Comparison of ENCODE assay signal across 10 cellular contexts in genomic region chr10:78362406-78363022, GRCh38.
DNase-seq lines count a peak whose midpoint lies in the region; ATAC-seq lines count a peak whose summit lies in the region.
"Had no signal": no experiment of that assay in that cellular context is flagged by ENCODE, and none has a peak within 500 bp of the region (broad histone marks: within the 10 kb centered on the region; RNA-seq: fewer than 3 reads in every experiment).

No MANE protein-coding gene starts in this region.

- no peaks in the 10 kb centered on the region for H3K27me3 Mint-ChIP-seq in activated CD4-positive, alpha-beta T cell treated with anti-CD3 and anti-CD28 coated beads, Interleukin-2, amount 10 ng/mL, durations not matched to agents 24 days and 14 days

- H3K36me3 ChIP-seq in SK-N-MC (ENCODE audit: insufficient read depth, low read length): no peaks in the 10 kb centered on the region
- H3K36me3 ChIP-seq: transverse colon had no signal

- H3K4me3 Mint-ChIP-seq in activated CD4-positive, alpha-beta T cell treated with anti-CD3 and anti-CD28 coated beads, Interleukin-2, amount 10 ng/mL, durations not matched to agents 24 days and 14 days: peak overlapping the region; percentile 60
- H3K4me3 Mint-ChIP-seq: activated B cell treated with CpG ODN at 0.5 μM for 24 hours had no signal

- H3K9ac ChIP-seq in SK-N-MC (ENCODE audit: insufficient read length): no peak overlapping the region

- H3K9me3 Mint-ChIP-seq in activated CD4-positive, alpha-beta T cell treated with anti-CD3 and anti-CD28 coated beads, Interleukin-2, amount 10 ng/mL, durations not matched to agents 24 days and 14 days: no peaks in the 10 kb centered on the region
- H3K9me3 Mint-ChIP-seq: activated B cell treated with CpG ODN at 0.5 μM for 24 hours had no signal

- H3K36me3 Mint-ChIP-seq in activated CD4-positive, alpha-beta T cell treated with anti-CD3 and anti-CD28 coated beads, Interleukin-2, amount 10 ng/mL, durations not matched to agents 24 days and 14 days (ENCODE audit: low read depth): no peaks in the 10 kb centered on the region

- peak; percentile 68 for DNase-seq in activated CD4-positive, alpha-beta T cell treated with anti-CD3 and anti-CD28 coated beads, Interleukin-2, amount 10 ng/mL, durations not matched to agents 24 days and 14 days
- DNase-seq in activated CD4-positive, alpha-beta T cell treated with anti-CD3 and anti-CD28 coated beads, Interleukin-2, amount 50 U/mL, for 1 hour: no peak
- no peak for DNase-seq in SK-N-MC (ENCODE audit: low read depth, low spot score)
- DNase-seq in foreskin melanocyte: peak; percentile 68
- peak; percentile 8 for DNase-seq in pulmonary artery endothelial cell (ENCODE audit: low read depth, low spot score)
- DNase-seq in DMS153 (lab: John Stamatoyannopoulos, UW): no peak
- no peak for DNase-seq in T-helper 9 cell
- DNase-seq: activated B cell treated with CpG ODN at 0.5 μM for 24 hours, transverse colon had no signal

- peak overlapping the region; percentile 85 for H3K27ac Mint-ChIP-seq in activated CD4-positive, alpha-beta T cell treated with anti-CD3 and anti-CD28 coated beads, Interleukin-2, amount 10 ng/mL, durations not matched to agents 24 days and 14 days
- H3K27ac Mint-ChIP-seq: activated B cell treated with CpG ODN at 0.5 μM for 24 hours had no signal

- peak overlapping the region; percentile 77 for H3K27ac ChIP-seq in SK-N-MC
- H3K27ac ChIP-seq: transverse colon had no signal

- intact Hi-C loops in activated CD4-positive, alpha-beta T cell treated with anti-CD3 and anti-CD28 coated beads, Interleukin-2, amount 10 ng/mL, durations not matched to agents 24 days and 14 days (cut with micrococcal nuclease): no loop called here

- no peak for ATAC-seq in GM19467 (IDR thresholded peaks at IDR 0.05; ENCODE audit: unreplicated experiment)

- H3K9me3 ChIP-seq in SK-N-MC (ENCODE audit: low read depth, low read length): no peaks in the 10 kb centered on the region
- H3K9me3 ChIP-seq: transverse colon had no signal

- peaks cover 12% of the 10 kb centered on the region for H3K4me1 Mint-ChIP-seq in activated CD4-positive, alpha-beta T cell treated with anti-CD3 and anti-CD28 coated beads, Interleukin-2, amount 10 ng/mL, durations not matched to agents 24 days and 14 days
- H3K4me1 Mint-ChIP-seq: activated B cell treated with CpG ODN at 0.5 μM for 24 hours had no signal

- no peak overlapping the region for H3K4me3 ChIP-seq in SK-N-MC
- H3K4me3 ChIP-seq: transverse colon had no signal

Comparison
In these comparisons a context has a peak if more than half of its experiments do, and no peak if none do; other contexts are left out.
1. DNase-seq: peak in activated CD4-positive, alpha-beta T cell treated with anti-CD3 and anti-CD28 coated beads, Interleukin-2, amount 10 ng/mL, durations not matched to agents 24 days and 14 days (single experiment), foreskin melanocyte (single experiment) and pulmonary artery endothelial cell (single experiment); none in activated CD4-positive, alpha-beta T cell treated with anti-CD3 and anti-CD28 coated beads, Interleukin-2, amount 50 U/mL, for 1 hour (single experiment), SK-N-MC (single experiment), DMS153 (single experiment) and T-helper 9 cell (single experiment).